12 cellular contexts compared by ENCODE assay signal in genomic region chr7:134457166-134457565, GRCh38. TPM values are rescaled to one million over a fixed set of nuclear protein-coding genes. Genes with fewer than 3 reads are reported as not detected.
A peak's percentile ranks its signal among the peaks of the same experiment; 100 is the strongest.
DNase-seq lines count a peak whose midpoint lies in the region; ATAC-seq and TF ChIP-seq lines count a peak whose summit lies in the region.
"Had no signal": no experiment of that assay in that cellular context is flagged by ENCODE, and none has a peak within 500 bp of the region (broad histone marks: within the 10 kb centered on the region; RNA-seq: fewer than 3 reads in every experiment).

No MANE protein-coding gene starts in this region.

- no peak overlapping the region for H4K8ac ChIP-seq in H9 (replicated peaks; ENCODE audit: insufficient read length, low read depth, low read length)

- H2AFZ ChIP-seq in H9 (ENCODE audit: low read length) = no peak overlapping the region

- no peak overlapping the region for H3K4ac ChIP-seq in H9 (ENCODE audit: low read depth, low read length)

- no peaks in the 10 kb centered on the region for H3K27me3 Mint-ChIP-seq in CD4-positive, CD25-positive, alpha-beta regulatory T cell
- peaks cover 15% of the 10 kb centered on the region for H3K27me3 Mint-ChIP-seq in H9 (ENCODE audit: low read depth)
- H3K27me3 Mint-ChIP-seq in activated naive CD8-positive, alpha-beta T cell treated with anti-CD3 and anti-CD28 coated beads, Interleukin-2, amount 10 ng/mL, durations not matched to agents 7 days and 5 days = no peaks in the 10 kb centered on the region
- peaks cover 3 to 8% (median 7%) of the 10 kb centered on the region in 3 donors for H3K27me3 Mint-ChIP-seq in immature natural killer cell (ENCODE audit: low read depth in 3 of 3)

- H3K27me3 ChIP-seq in CD4-positive, CD25-positive, alpha-beta regulatory T cell (ENCODE audit: control insufficient read depth, insufficient read depth, low read length) = no peaks in the 10 kb centered on the region
- H3K27me3 ChIP-seq in H9 (ENCODE audit: insufficient read depth, low read length) = no peaks in the 10 kb centered on the region; the same call in 1 of the 2 replicates

- no peaks in the 10 kb centered on the region for H3K9me3 ChIP-seq in CD4-positive, CD25-positive, alpha-beta regulatory T cell (ENCODE audit: control insufficient read depth in 2 of 2, low read length in 2 of 2)
- no peaks in the 10 kb centered on the region for H3K9me3 ChIP-seq in H9 (ENCODE audit: control insufficient read depth, low read depth, low read length)

- peaks cover 35% of the 10 kb centered on the region for H3K4me1 ChIP-seq in CD4-positive, CD25-positive, alpha-beta regulatory T cell (ENCODE audit: control insufficient read depth, insufficient read depth, low read length, poor library complexity, severe bottlenecking)
- no peaks in the 10 kb centered on the region for H3K4me1 ChIP-seq in H9 (ENCODE audit: insufficient read depth, low read length)

- peaks cover 11% of the 10 kb centered on the region for H3K79me1 ChIP-seq in H9 (ENCODE audit: insufficient read depth, low read depth, low read length, poor library complexity, severe bottlenecking)

- H2BK20ac ChIP-seq in H9 (ENCODE audit: low read depth, low read length, poor library complexity, severe bottlenecking) = no peak overlapping the region

- H2BK120ac ChIP-seq in H9 (ENCODE audit: low read depth, low read length, poor library complexity, severe bottlenecking) = no peak overlapping the region

- no peak overlapping the region for H4K91ac ChIP-seq in H9 (ENCODE audit: insufficient read length, low read depth, low read length)

- peak overlapping the region; percentile 19 for H3K4me3 ChIP-seq in CD4-positive, CD25-positive, alpha-beta regulatory T cell (ENCODE audit: low read depth, low read length)

- no peak for TF ChIP-seq CTCF in H9 (conservative IDR thresholded peaks at IDR 0.05)

- no peak overlapping the region for H3K23ac ChIP-seq in H9 (ENCODE audit: insufficient read length, low read depth, low read length)

- POLR2A ChIA-PET in activated naive CD8-positive, alpha-beta T cell treated with anti-CD3 and anti-CD28 coated beads, Interleukin-2, amount 10 ng/mL, durations not matched to agents 7 days and 5 days (lab: Charles Lee) = no interaction called here

- no peak overlapping the region for H3K9ac ChIP-seq in H9 (ENCODE audit: extremely low read depth, insufficient read length, low read length)

- no peak overlapping the region for H2AK5ac ChIP-seq in H9 (ENCODE audit: insufficient read length, low read length)

- H3K27ac Mint-ChIP-seq in CD4-positive, CD25-positive, alpha-beta regulatory T cell = peak overlapping the region in 2 of 3 donors; percentile 78 to 80
- no peak overlapping the region for H3K27ac Mint-ChIP-seq in H9
- H3K27ac Mint-ChIP-seq in activated naive CD8-positive, alpha-beta T cell treated with anti-CD3 and anti-CD28 coated beads, Interleukin-2, amount 10 ng/mL, durations not matched to agents 7 days and 5 days = no peak overlapping the region
- peak overlapping the region in 4 of 6 donors; percentile 29 to 84 (median 50) for H3K27ac Mint-ChIP-seq in immature natural killer cell

- H3K4me2 ChIP-seq in H9 (ENCODE audit: insufficient read depth, insufficient read length, low read length) = peak overlapping the region; percentile 80

- H3K14ac ChIP-seq in H9 (ENCODE audit: insufficient read depth, low read length) = no peak overlapping the region

- no peaks in the 10 kb centered on the region for H3K36me3 ChIP-seq in CD4-positive, CD25-positive, alpha-beta regulatory T cell (ENCODE audit: control insufficient read depth, insufficient read depth, low read length)

- H3K4me3 Mint-ChIP-seq in CD4-positive, CD25-positive, alpha-beta regulatory T cell = peak overlapping the region; percentile 91 to 98 (median 92)
- H3K4me3 Mint-ChIP-seq in H9 (peak overlapping the region; percentile 80 to 89; a peak in 4 of 5 replicates), immature natural killer cell (peak overlapping the region; percentile 78 to 92 (median 90))
- H3K4me3 Mint-ChIP-seq in activated naive CD8-positive, alpha-beta T cell treated with anti-CD3 and anti-CD28 coated beads, Interleukin-2, amount 10 ng/mL, durations not matched to agents 7 days and 5 days = peak overlapping the region; percentile 88

- no peaks in the 10 kb centered on the region for H4K20me1 ChIP-seq in H9 (ENCODE audit: control insufficient read depth, insufficient read depth, insufficient read length)

- H3K56ac ChIP-seq in H9 (ENCODE audit: insufficient read length, low read depth, low read length) = no peak overlapping the region

- peaks cover 4% of the 10 kb centered on the region for H3K23me2 ChIP-seq in H9 (ENCODE audit: insufficient read length, low read depth, low read length, poor library complexity, severe bottlenecking)

- H3T11ph ChIP-seq in H9 (ENCODE audit: low read length) = no peak overlapping the region

- H3K9me3 Mint-ChIP-seq in CD4-positive, CD25-positive, alpha-beta regulatory T cell = no peaks in the 10 kb centered on the region
- H3K9me3 Mint-ChIP-seq in H9 (no peaks in the 10 kb centered on the region), immature natural killer cell (no peaks in the 10 kb centered on the region)
- H3K9me3 Mint-ChIP-seq in activated naive CD8-positive, alpha-beta T cell treated with anti-CD3 and anti-CD28 coated beads, Interleukin-2, amount 10 ng/mL, durations not matched to agents 7 days and 5 days = no peaks in the 10 kb centered on the region

- no peak for ATAC-seq in CD4-positive, CD25-positive, alpha-beta regulatory T cell (ENCODE audit: low read depth in 2 of 2)
- ATAC-seq in activated naive CD8-positive, alpha-beta T cell treated with anti-CD3 and anti-CD28 coated beads, Interleukin-2, amount 10 ng/mL, durations not matched to agents 7 days and 5 days (ENCODE audit: low read depth) = no peak
- no peak for ATAC-seq in HG03457 (IDR thresholded peaks at IDR 0.05; ENCODE audit: unreplicated experiment)
- ATAC-seq: activated CD4-positive, CD25-positive, alpha-beta regulatory T cell treated with anti-CD3 and anti-CD28 coated beads, Interleukin-2, amount 50 U/mL, for 24 hours; esophagus mucosa had no signal

- peaks cover 18% of the 10 kb centered on the region for H3K36me3 Mint-ChIP-seq in CD4-positive, CD25-positive, alpha-beta regulatory T cell
- H3K36me3 Mint-ChIP-seq in H9 (ENCODE audit: insufficient read depth in 1 of 3, low read depth in 3 of 3) (peaks cover 16 to 35% (median 28%) of the 10 kb centered on the region in 3 experiments), immature natural killer cell (peaks cover 0 to 8% (median 0%) of the 10 kb centered on the region in 3 donors)
- H3K36me3 Mint-ChIP-seq in activated naive CD8-positive, alpha-beta T cell treated with anti-CD3 and anti-CD28 coated beads, Interleukin-2, amount 10 ng/mL, durations not matched to agents 7 days and 5 days = peaks cover 12% of the 10 kb centered on the region

- H3K18ac ChIP-seq in H9 (ENCODE audit: insufficient read length, low read depth, low read length) = no peak overlapping the region

- no peak for DNase-seq in CD4-positive, CD25-positive, alpha-beta regulatory T cell
- DNase-seq in H9 (no peak), immature natural killer cell (no peak), H4 (ENCODE audit: low spot score) (no peak)
- DNase-seq in activated naive CD8-positive, alpha-beta T cell treated with anti-CD3 and anti-CD28 coated beads, Interleukin-2, amount 10 ng/mL, durations not matched to agents 7 days and 5 days = no peak
- no peak for DNase-seq in activated effector memory CD4-positive, alpha-beta T cell treated with Interleukin-2 at 50 U/mL for 16 hours
- DNase-seq: RPMI8226; stimulated activated CD4-positive, alpha-beta T cell treated with anti-CD3 and anti-CD28 coated beads, Interleukin-4, amount 100 ng/mL, for 1 hour; substantia nigra had no signal

- no peak overlapping the region for H2BK12ac ChIP-seq in H9 (ENCODE audit: insufficient read length, low read depth, low read length)

- peaks cover 7% of the 10 kb centered on the region; the same call in 1 of the 2 replicates for H3K79me2 ChIP-seq in H9 (ENCODE audit: insufficient read depth, low read length)

- peaks cover 17 to 61% (median 48%) of the 10 kb centered on the region in 4 donors for H3K4me1 Mint-ChIP-seq in CD4-positive, CD25-positive, alpha-beta regulatory T cell
- H3K4me1 Mint-ChIP-seq in H9 = peaks cover 15 to 16% of the 10 kb centered on the region in 2 experiments
- H3K4me1 Mint-ChIP-seq in activated naive CD8-positive, alpha-beta T cell treated with anti-CD3 and anti-CD28 coated beads, Interleukin-2, amount 10 ng/mL, durations not matched to agents 7 days and 5 days = peaks cover 35% of the 10 kb centered on the region
- peaks cover 48 to 62% of the 10 kb centered on the region in 2 donors for H3K4me1 Mint-ChIP-seq in immature natural killer cell

- H4K5ac ChIP-seq in H9 (ENCODE audit: insufficient read length, low read depth, low read length) = no peak overlapping the region

- no CpG with 5 or more reads among the region's 2 CpGs for WGBS in H9 (ENCODE audit: extremely low coverage, insufficient read length, low lambda C conversion rate)

- H2BK5ac ChIP-seq in H9 (ENCODE audit: insufficient read length, low read length) = no peak overlapping the region

- H3K27ac ChIP-seq in CD4-positive, CD25-positive, alpha-beta regulatory T cell (ENCODE audit: insufficient read depth, low read length, poor library complexity, severe bottlenecking) = no peak overlapping the region
- H3K27ac ChIP-seq in H9 (ENCODE audit: insufficient read length, low read depth, low read length) = no peak overlapping the region

- no peak overlapping the region for H2BK15ac ChIP-seq in H9 (ENCODE audit: low read depth, low read length)

RNA-seq across cellular contexts. Expression of gene AKR1B1, which starts 1.7 kb away (rescaled TPM):
- total RNA-seq in CD4-positive, CD25-positive, alpha-beta regulatory T cell = 44.6 TPM
- 100 to 1,000 TPM; 113 to 137 (median 115) TPM for polyA plus RNA-seq in CD4-positive, CD25-positive, alpha-beta regulatory T cell
- total RNA-seq in H9 (2021) = 166 and 171 TPM in 2 replicates
- 10 to 100 TPM; 85.1 to 91.0 TPM for total RNA-seq in activated naive CD8-positive, alpha-beta T cell treated with anti-CD3 and anti-CD28 coated beads, Interleukin-2, amount 10 ng/mL, durations not matched to agents 7 days and 5 days
- polyA plus RNA-seq in immature natural killer cell = 100 to 1,000 TPM; 173 to 265 (median 176) TPM
- total RNA-seq in H4 (2014; rRNA removed; shearing (Covaris generic)) = 261 and 288 TPM in 2 replicates

Comparison
In these comparisons a context has a peak if more than half of its experiments do, and no peak if none do; other contexts are left out.
1. H3K27ac Mint-ChIP-seq: peak in CD4-positive, CD25-positive, alpha-beta regulatory T cell (2 of 3) and immature natural killer cell (4 of 6); none in H9 (0 of 3) and activated naive CD8-positive, alpha-beta T cell treated with anti-CD3 and anti-CD28 coated beads, Interleukin-2, amount 10 ng/mL, durations not matched to agents 7 days and 5 days (single experiment).
2. Peak in every context shown above with its lines, with median percentiles within 50 percentile points of each other: H3K4me3 Mint-ChIP-seq.